In genomic region chr9:134712922-134713321, GRCh38 we compare ENCODE assay signal across 17 cellular contexts.
DNase-seq lines count a peak whose midpoint lies in the region; ATAC-seq and TF ChIP-seq lines count a peak whose summit lies in the region.
"Had no signal": no experiment of that assay in that cellular context is flagged by ENCODE, and none has a peak within 500 bp of the region (broad histone marks: within the 10 kb centered on the region; RNA-seq: fewer than 3 reads in every experiment).

No MANE protein-coding gene starts in this region.

- no peak for ATAC-seq in GM21390 (IDR thresholded peaks at IDR 0.05; ENCODE audit: unreplicated experiment)
- ATAC-seq: activated CD8-positive, alpha-beta T cell treated with anti-CD3 and anti-CD28 coated beads, Interleukin-2, amount 10 ng/mL, durations not matched to agents 7 days and 5 days; activated naive CD8-positive, alpha-beta T cell treated with anti-CD3 and anti-CD28 coated beads, Interleukin-2, amount 50 U/mL, for 24 hours; esophagus mucosa; WTC11 had no signal

- no peak for DNase-seq in activated naive CD4-positive, alpha-beta T cell treated with Interleukin-2 at 50 U/mL for 16 hours
- no peak for DNase-seq in esophagus muscularis mucosa (ENCODE audit: extremely low spot score)
- DNase-seq in nephron progenitor cell: no peak
- DNase-seq in testis: peak; percentile 53
- DNase-seq in activated CD4-positive, alpha-beta T cell treated with anti-CD3 and anti-CD28 coated beads for 4 hours: no peak
- no peak for DNase-seq in colonic mucosa
- DNase-seq: activated CD8-positive, alpha-beta T cell treated with anti-CD3 and anti-CD28 coated beads, Interleukin-2, amount 10 ng/mL, durations not matched to agents 7 days and 5 days; activated naive CD8-positive, alpha-beta T cell treated with anti-CD3 and anti-CD28 coated beads, Interleukin-2, amount 50 U/mL, for 24 hours; activated T-cell treated with anti-CD3 and anti-CD28 coated beads, Interleukin-2, amount 50 U/mL, for 48 hours; midbrain; SJCRH30; stimulated activated naive CD4-positive, alpha-beta T cell treated with Interleukin-2 at 50 U/mL for 16 hours had no signal

- TF ChIP-seq EP300 in esophagus muscularis mucosa (IDR thresholded peaks at IDR 0.05): no peak

- H3K27me3 ChIP-seq in esophagus muscularis mucosa (no peaks in the 10 kb centered on the region), testis (no peaks in the 10 kb centered on the region), colonic mucosa (no peaks in the 10 kb centered on the region)
- H3K27me3 ChIP-seq: SJCRH30 had no signal

- H3K27ac ChIP-seq in esophagus muscularis mucosa (replicated peaks in 1 of 4): peak overlapping the region; percentile 87 to 93 (median 91)
- H3K27ac ChIP-seq in testis: no peak overlapping the region
- H3K27ac ChIP-seq in colonic mucosa: no peak overlapping the region
- H3K27ac ChIP-seq: SJCRH30 had no signal

- H3K4me3 ChIP-seq in esophagus muscularis mucosa (no peak overlapping the region), testis (no peak overlapping the region), colonic mucosa (no peak overlapping the region)
- H3K4me3 ChIP-seq: breast epithelium, SJCRH30 had no signal

- H3K4me1 Mint-ChIP-seq in activated naive CD4-positive, alpha-beta T cell treated with anti-CD3 and anti-CD28 coated beads, Interleukin-2, amount 50 U/mL, for 24 hours: no peaks in the 10 kb centered on the region
- H3K4me1 Mint-ChIP-seq in nephron progenitor cell: peaks cover 11% of the 10 kb centered on the region
- H3K4me1 Mint-ChIP-seq: activated naive CD8-positive, alpha-beta T cell treated with anti-CD3 and anti-CD28 coated beads, Interleukin-2, amount 50 U/mL, for 24 hours; WTC11 had no signal

- H3K9ac ChIP-seq in colonic mucosa (ENCODE audit: low read depth in 2 of 2, low read length in 2 of 2): no peak overlapping the region

- H3K36me3 ChIP-seq in esophagus muscularis mucosa (peaks cover 0 to 22% (median 6%) of the 10 kb centered on the region in 4 donors), testis (ENCODE audit: low read depth, missing control alignments) (no peaks in the 10 kb centered on the region), colonic mucosa (no peaks in the 10 kb centered on the region)
- H3K36me3 ChIP-seq: breast epithelium, SJCRH30 had no signal

- H3K27me3 Mint-ChIP-seq in activated naive CD4-positive, alpha-beta T cell treated with anti-CD3 and anti-CD28 coated beads, Interleukin-2, amount 50 U/mL, for 24 hours: no peaks in the 10 kb centered on the region
- peaks cover 6% of the 10 kb centered on the region for H3K27me3 Mint-ChIP-seq in nephron progenitor cell (ENCODE audit: low read depth, poor library complexity)
- H3K27me3 Mint-ChIP-seq: activated naive CD8-positive, alpha-beta T cell treated with anti-CD3 and anti-CD28 coated beads, Interleukin-2, amount 50 U/mL, for 24 hours had no signal

- TF ChIP-seq CTCF in esophagus muscularis mucosa (IDR thresholded peaks at IDR 0.05): no peak
- no peak for TF ChIP-seq CTCF in nephron progenitor cell (IDR thresholded peaks at IDR 0.05)
- TF ChIP-seq CTCF in testis (IDR thresholded peaks at IDR 0.05): no peak
- no peak for TF ChIP-seq CTCF in colonic mucosa (IDR thresholded peaks at IDR 0.05)

- H3K36me3 Mint-ChIP-seq in activated naive CD4-positive, alpha-beta T cell treated with anti-CD3 and anti-CD28 coated beads, Interleukin-2, amount 50 U/mL, for 24 hours: no peaks in the 10 kb centered on the region
- H3K36me3 Mint-ChIP-seq in nephron progenitor cell (ENCODE audit: low read depth): peaks cover 40% of the 10 kb centered on the region

- intact Hi-C loops in esophagus muscularis mucosa (cut with DNase I): no loop called here
- intact Hi-C loops in testis (cut with DNase I; ENCODE audit: low total_unique reads): no loop called here
- intact Hi-C loops in colonic mucosa (cut with DNase I): no loop called here

- H3K9me3 ChIP-seq in esophagus muscularis mucosa (no peaks in the 10 kb centered on the region), testis (no peaks in the 10 kb centered on the region), colonic mucosa (no peaks in the 10 kb centered on the region)
- H3K9me3 ChIP-seq: breast epithelium, SJCRH30 had no signal

- peak overlapping the region; percentile 70 for H3K27ac Mint-ChIP-seq in activated naive CD4-positive, alpha-beta T cell treated with anti-CD3 and anti-CD28 coated beads, Interleukin-2, amount 50 U/mL, for 24 hours
- H3K27ac Mint-ChIP-seq in nephron progenitor cell: peak overlapping the region; percentile 79
- H3K27ac Mint-ChIP-seq: activated CD8-positive, alpha-beta T cell treated with anti-CD3 and anti-CD28 coated beads, Interleukin-2, amount 10 ng/mL, durations not matched to agents 7 days and 5 days; activated naive CD8-positive, alpha-beta T cell treated with anti-CD3 and anti-CD28 coated beads, Interleukin-2, amount 50 U/mL, for 24 hours; WTC11 had no signal

- H3K4me1 ChIP-seq in esophagus muscularis mucosa: peaks cover 28 to 62% (median 60%) of the 10 kb centered on the region in 4 donors
- peaks cover 6% of the 10 kb centered on the region for H3K4me1 ChIP-seq in testis
- H3K4me1 ChIP-seq in colonic mucosa: no peaks in the 10 kb centered on the region
- H3K4me1 ChIP-seq: breast epithelium had no signal

- no peak for TF ChIP-seq POLR2A in esophagus muscularis mucosa (IDR thresholded peaks at IDR 0.05; ENCODE audit: low read depth)
- no peak for TF ChIP-seq POLR2A in testis (IDR thresholded peaks at IDR 0.05)

- WGBS in esophagus muscularis mucosa: 67% methylated on average over 3 of the region's 10 CpGs
- WGBS in testis, 2 donors: 49 to 63% methylated on average over 8 to 10 of the region's 10 CpGs

- H3K4me3 Mint-ChIP-seq in activated naive CD4-positive, alpha-beta T cell treated with anti-CD3 and anti-CD28 coated beads, Interleukin-2, amount 50 U/mL, for 24 hours: no peak overlapping the region
- no peak overlapping the region for H3K4me3 Mint-ChIP-seq in nephron progenitor cell
- H3K4me3 Mint-ChIP-seq: activated CD8-positive, alpha-beta T cell treated with anti-CD3 and anti-CD28 coated beads, Interleukin-2, amount 10 ng/mL, durations not matched to agents 7 days and 5 days; activated naive CD8-positive, alpha-beta T cell treated with anti-CD3 and anti-CD28 coated beads, Interleukin-2, amount 50 U/mL, for 24 hours; WTC11 had no signal

- no peaks in the 10 kb centered on the region for H3K9me3 Mint-ChIP-seq in activated naive CD4-positive, alpha-beta T cell treated with anti-CD3 and anti-CD28 coated beads, Interleukin-2, amount 50 U/mL, for 24 hours
- peaks cover 20% of the 10 kb centered on the region for H3K9me3 Mint-ChIP-seq in nephron progenitor cell

Comparison
In these comparisons a context has a peak if more than half of its experiments do, and no peak if none do; other contexts are left out.
1. H3K27ac ChIP-seq: peak in esophagus muscularis mucosa (4 of 4); none in testis (0 of 2) and colonic mucosa (single experiment).